ENCODE assay signal across 8 cellular contexts in the genomic region with DNA sequence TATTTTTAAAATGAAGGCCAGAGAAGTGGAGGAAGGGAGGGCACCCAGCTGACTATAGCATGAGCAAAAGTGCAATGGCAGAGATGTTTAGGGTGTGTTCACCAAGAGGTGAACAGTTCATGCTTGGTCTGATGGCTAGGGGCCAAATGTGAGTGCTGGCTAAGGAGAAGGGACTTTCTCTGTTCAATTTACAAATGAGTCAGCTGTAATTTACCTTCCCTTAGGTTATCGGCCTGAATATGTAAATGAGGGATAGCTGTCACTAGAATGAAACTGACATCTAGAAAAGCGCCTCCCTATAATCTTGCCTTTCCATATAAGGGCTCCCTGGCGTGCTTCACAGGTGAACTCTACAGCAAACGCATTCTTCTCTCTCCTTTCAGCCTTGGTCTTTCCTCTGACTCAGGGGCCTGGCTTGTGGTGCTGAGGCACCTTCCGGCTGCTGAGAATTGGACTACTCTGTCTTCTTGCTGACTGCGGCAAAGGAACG.
A peak's percentile ranks its signal among the peaks of the same experiment; 100 is the strongest.
DNase-seq lines count a peak whose midpoint lies in the region; ATAC-seq, FAIRE-seq and TF ChIP-seq lines count a peak whose summit lies in the region.

No MANE protein-coding gene starts in this region.

- RAD21 ChIA-PET in GM12878 (lab: Charles Lee; ENCODE audit: unreplicated experiment) = interaction anchor here (1.0 kb wide), 1 partner anchor 18 kb away, joined by 3 read pairs; no protein-coding TSS in a partner anchor

- POLR2A ChIA-PET in PC-3 (lab: Charles Lee; ENCODE audit: unreplicated experiment) = interaction anchor here (0.7 kb wide), 2 partner anchors 62 to 729 kb away, joined by 3 read pairs; no protein-coding TSS in a partner anchor
- POLR2A ChIA-PET in GM12878 (lab: Charles Lee) = no interaction called here

- H3K4me3 Mint-ChIP-seq in stimulated activated naive B cell treated with anti-CD40 and anti-IgM and Interleukin-4, amounts not matched to agents 10 μg/mL and 1 μg/mL and 100 μg/mL, for 72 hours = no peak overlapping the region

- no peaks in the 10 kb centered on the region for H3K9me3 Mint-ChIP-seq in stimulated activated naive B cell treated with anti-CD40 and anti-IgM and Interleukin-4, amounts not matched to agents 10 μg/mL and 1 μg/mL and 100 μg/mL, for 72 hours

- BruUV-seq in PC-3 (replicated peaks; lab: Mats Ljungman, UMichigan) (no TSS peak), GM12878 (replicated peaks; lab: Mats Ljungman, UMichigan) (no TSS peak)

- H2AFZ ChIP-seq in PC-3 (ENCODE audit: low read length) = peak overlapping the region; percentile 3; the same call in 1 of the 2 replicates
- no peak overlapping the region for H2AFZ ChIP-seq in GM12878 (ENCODE audit: control insufficient read depth, low read depth, low read length)

- CTCF ChIA-PET in PC-3 (lab: Charles Lee) = interaction anchor here (0.6 kb wide), 1 partner anchor 117 kb away, joined by 3 read pairs; no protein-coding TSS in a partner anchor
- CTCF ChIA-PET in GM12878 (lab: Yijun Ruan, JAX) = interaction anchor here (1.4 kb wide), 2 partner anchors 13 to 18 kb away, joined by 3 to 4 read pairs; no protein-coding TSS in a partner anchor

- intact Hi-C loops in PC-3 (cut with micrococcal nuclease) = no loop called here
- intact Hi-C loops in GM12878 (cut with micrococcal nuclease; ENCODE audit: unreplicated experiment) = loop anchor here (1.0 kb wide), 1 partner anchor 14 kb away; no protein-coding TSS in a partner anchor
- intact Hi-C loops in heart right ventricle (cut with DNase I) = no loop called here

- no peaks in the 10 kb centered on the region for H3K9me3 ChIP-seq in PC-3 (ENCODE audit: low read length)
- no peaks in the 10 kb centered on the region; the same call in 1 of the 3 replicates for H3K9me3 ChIP-seq in GM12878 (replicated peaks; ENCODE audit: control insufficient read depth, insufficient read depth, low read length)
- no peaks in the 10 kb centered on the region for H3K9me3 ChIP-seq in SJCRH30 (replicated peaks)
- no peaks in the 10 kb centered on the region for H3K9me3 ChIP-seq in heart right ventricle

- no peak for TF ChIP-seq CTCF in PC-3 (conservative IDR thresholded peaks at IDR 0.05; ENCODE audit: low read depth, low read length)
- no peak for TF ChIP-seq CTCF in GM12878 (IDR thresholded peaks at IDR 0.05 in 2 of 3, conservative IDR thresholded peaks at IDR 0.05 in 1 of 3; ENCODE audit: control insufficient read depth in 2 of 3, extremely low read depth in 1 of 3, insufficient read depth in 1 of 3, low read depth in 3 of 3, low read length in 3 of 3)
- no peak for TF ChIP-seq CTCF in heart right ventricle (IDR thresholded peaks at IDR 0.05)

- H3K27ac ChIP-seq in PC-3 (ENCODE audit: low read length) (peak overlapping the region; percentile 89), GM12878 (ENCODE audit: control insufficient read depth, insufficient read depth) (no peak overlapping the region), SJCRH30 (no peak overlapping the region), heart right ventricle (no peak overlapping the region)

- no peaks in the 10 kb centered on the region for H3K36me3 Mint-ChIP-seq in stimulated activated naive B cell treated with anti-CD40 and anti-IgM and Interleukin-4, amounts not matched to agents 10 μg/mL and 1 μg/mL and 100 μg/mL, for 72 hours

- peak; percentile 81 for FAIRE-seq in GM12878 (lab: Jason Lieb, UNC)

- no peaks in the 10 kb centered on the region for H3K9me2 ChIP-seq in PC-3 (replicated peaks; ENCODE audit: low read length)

- H3F3A ChIP-seq in PC-3 (ENCODE audit: low read length, unreplicated experiment) = no peaks in the 10 kb centered on the region

- peak overlapping the region; percentile 57 for H3K4me2 ChIP-seq in PC-3 (ENCODE audit: low read length)
- H3K4me2 ChIP-seq in GM12878 (ENCODE audit: control insufficient read depth, insufficient read depth) = no peak overlapping the region; the same call in 1 of the 2 replicates

- TF ChIP-seq EP300 in GM12878 (IDR thresholded peaks at IDR 0.05; ENCODE audit: borderline replicate concordance in 1 of 2, control insufficient read depth in 1 of 2, low read depth in 2 of 2, low read length in 2 of 2) = peak in 1 of 2 experiments; percentile 32; a peak in 1 of 4 replicates

- H3K4me3 ChIP-seq in PC-3 (ENCODE audit: low read length) = no peak overlapping the region
- no peak overlapping the region for H3K4me3 ChIP-seq in GM12878
- H3K4me3 ChIP-seq in SJCRH30 = no peak overlapping the region
- no peak overlapping the region for H3K4me3 ChIP-seq in heart right ventricle

- WGBS in GM12878 (ENCODE audit: insufficient coverage, insufficient replicate concordance, low lambda C conversion rate, missing lambda C conversion rate) = 9% methylated on average over 7 of the region's 7 CpGs
- WGBS in heart right ventricle, 2 donors = 93 to 94% methylated on average over 7 of the region's 7 CpGs

- peaks cover 31 to 59% of the 10 kb centered on the region in 2 donors for H3K4me1 Mint-ChIP-seq in stimulated activated naive B cell treated with anti-CD40 and anti-IgM and Interleukin-4, amounts not matched to agents 10 μg/mL and 1 μg/mL and 100 μg/mL, for 72 hours

- peak overlapping the region; percentile 84 for H3K27ac Mint-ChIP-seq in stimulated activated naive B cell treated with anti-CD40 and anti-IgM and Interleukin-4, amounts not matched to agents 10 μg/mL and 1 μg/mL and 100 μg/mL, for 72 hours

- peaks cover 35% of the 10 kb centered on the region for H3K4me1 ChIP-seq in PC-3 (ENCODE audit: insufficient read depth, low read length)
- H3K4me1 ChIP-seq in GM12878 (ENCODE audit: control insufficient read depth, insufficient read depth, low read length) = no peaks in the 10 kb centered on the region
- no peaks in the 10 kb centered on the region for H3K4me1 ChIP-seq in SJCRH30
- peaks cover 0 to 11% (median 7%) of the 10 kb centered on the region in 9 donors for H3K4me1 ChIP-seq in heart right ventricle

- SMC1A ChIA-PET in GM12878 (lab: Charles Lee; ENCODE audit: uncharacterized antibody, unreplicated experiment) = interaction anchor here (4.0 kb wide), 1 partner anchor 13 kb away, joined by 17 read pairs; no protein-coding TSS in a partner anchor

- H3K27me3 ChIP-seq in PC-3 (ENCODE audit: low read length) (no peaks in the 10 kb centered on the region), GM12878 (replicated peaks in 1 of 2; ENCODE audit: control insufficient read depth in 2 of 2, insufficient read depth in 2 of 2, low read length in 1 of 2) (peaks cover 0 to 3% of the 10 kb centered on the region in 2 experiments; a peak in 3 of 4 replicates), SJCRH30 (no peaks in the 10 kb centered on the region), heart right ventricle (no peaks in the 10 kb centered on the region)

- H3K9ac ChIP-seq in PC-3 (ENCODE audit: low read length) (peak overlapping the region; percentile 49), GM12878 (ENCODE audit: control insufficient read depth, insufficient read depth, low read length) (no peak overlapping the region)

- no peak for TF ChIP-seq POLR2A in GM12878 (IDR thresholded peaks at IDR 0.05; ENCODE audit: low read depth, low read length)

- H3K79me2 ChIP-seq in PC-3 (ENCODE audit: low read length) (no peaks in the 10 kb centered on the region), GM12878 (ENCODE audit: control insufficient read depth, insufficient read depth, low read length) (no peaks in the 10 kb centered on the region)

- DNase-seq in PC-3 = peak; percentile 93
- peak; percentile 59 for DNase-seq in GM12878 (ENCODE audit: low read depth, low spot score)
- peak; percentile 75 for DNase-seq in stimulated activated naive B cell treated with anti-CD40 and anti-IgM and Interleukin-4, amounts not matched to agents 10 μg/mL and 1 μg/mL and 100 μg/mL, for 72 hours
- DNase-seq in NCI-H2227 (lab: John Stamatoyannopoulos, UW; ENCODE audit: unreplicated experiment) = no peak
- no peak for DNase-seq in SJCRH30
- DNase-seq in heart right ventricle = no peak

- H3K36me3 ChIP-seq in PC-3 (ENCODE audit: low read depth, low read length) = no peaks in the 10 kb centered on the region
- no peaks in the 10 kb centered on the region for H3K36me3 ChIP-seq in GM12878 (ENCODE audit: control insufficient read depth in 2 of 2, insufficient read depth in 2 of 2, low read length in 1 of 2)
- H3K36me3 ChIP-seq in SJCRH30 = no peaks in the 10 kb centered on the region
- no peaks in the 10 kb centered on the region for H3K36me3 ChIP-seq in heart right ventricle

- in situ Hi-C loops in GM12878 (cut with MboI) = no loop called here

- peak; percentile 88 for ATAC-seq in GM18519 (IDR thresholded peaks at IDR 0.05; ENCODE audit: low FRiP score, unreplicated experiment)
- ATAC-seq in HG02642 (IDR thresholded peaks at IDR 0.05; ENCODE audit: poor library complexity, unreplicated experiment) = peak; percentile 95
- ATAC-seq in PC-3 = peak; percentile 97
- ATAC-seq in GM12878 = peak; percentile 94
- peak; percentile 89 to 91 for ATAC-seq in stimulated activated naive B cell treated with anti-CD40 and anti-IgM and Interleukin-4, amounts not matched to agents 10 μg/mL and 1 μg/mL and 100 μg/mL, for 72 hours (replicated peaks)
- ATAC-seq in heart right ventricle = no peak

- H4K20me1 ChIP-seq in PC-3 (ENCODE audit: low read length) (no peaks in the 10 kb centered on the region), GM12878 (ENCODE audit: control insufficient read depth, insufficient read depth) (no peaks in the 10 kb centered on the region)

- H3K27me3 Mint-ChIP-seq in stimulated activated naive B cell treated with anti-CD40 and anti-IgM and Interleukin-4, amounts not matched to agents 10 μg/mL and 1 μg/mL and 100 μg/mL, for 72 hours = no peaks in the 10 kb centered on the region

- TF ChIP-seq RAD21 in GM12878 (IDR thresholded peaks at IDR 0.05; ENCODE audit: insufficient read depth, low read depth, low read length) = no peak

TF ChIP-seq in GM12878, 131 proteins besides CTCF, POLR2A, EP300 and RAD21 (continues in another document):
- TF ChIP-seq NR2C2 (IDR thresholded peaks at IDR 0.05; ENCODE audit: borderline replicate concordance, control insufficient read depth, insufficient read length, low read depth) = no peak
- TF ChIP-seq CHD1 (IDR thresholded peaks at IDR 0.05; ENCODE audit: low read depth, low read length) = no peak
- TF ChIP-seq ETV6 (conservative IDR thresholded peaks at IDR 0.05 in 1 of 2, IDR thresholded peaks at IDR 0.05 in 1 of 2; ENCODE audit: borderline replicate concordance in 1 of 2, low read depth in 1 of 2) = 0 out of 4 replicates have a peak, but pooled peaks of 1 of the 2 experiments have one; percentile 23
- TF ChIP-seq, protein P1, sequence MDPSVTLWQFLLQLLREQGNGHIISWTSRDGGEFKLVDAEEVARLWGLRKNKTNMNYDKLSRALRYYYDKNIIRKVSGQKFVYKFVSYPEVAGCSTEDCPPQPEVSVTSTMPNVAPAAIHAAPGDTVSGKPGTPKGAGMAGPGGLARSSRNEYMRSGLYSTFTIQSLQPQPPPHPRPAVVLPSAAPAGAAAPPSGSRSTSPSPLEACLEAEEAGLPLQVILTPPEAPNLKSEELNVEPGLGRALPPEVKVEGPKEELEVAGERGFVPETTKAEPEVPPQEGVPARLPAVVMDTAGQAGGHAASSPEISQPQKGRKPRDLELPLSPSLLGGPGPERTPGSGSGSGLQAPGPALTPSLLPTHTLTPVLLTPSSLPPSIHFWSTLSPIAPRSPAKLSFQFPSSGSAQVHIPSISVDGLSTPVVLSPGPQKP (IDR thresholded peaks at IDR 0.05; ENCODE audit: low read depth, low read length) = no peak
- TF ChIP-seq STAT1 (conservative IDR thresholded peaks at IDR 0.05) = no peak
- no peak for TF ChIP-seq SMAD5 (IDR thresholded peaks at IDR 0.05; ENCODE audit: low read depth)

Comparison
In these comparisons a context has a peak if more than half of its experiments do, and no peak if none do; other contexts are left out.
1. ATAC-seq: peak in GM18519 (single experiment), HG02642 (single experiment), PC-3 (single experiment), GM12878 (single experiment) and stimulated activated naive B cell treated with anti-CD40 and anti-IgM and Interleukin-4, amounts not matched to agents 10 μg/mL and 1 μg/mL and 100 μg/mL, for 72 hours (2 of 2); none in heart right ventricle (0 of 8).
2. DNase-seq: peak in PC-3 (single experiment), GM12878 (single experiment) and stimulated activated naive B cell treated with anti-CD40 and anti-IgM and Interleukin-4, amounts not matched to agents 10 μg/mL and 1 μg/mL and 100 μg/mL, for 72 hours (single experiment); none in NCI-H2227 (single experiment), SJCRH30 (0 of 2) and heart right ventricle (0 of 2).